ENCODE assay signal across 34 cellular contexts in genomic region chr7:150965273-150965830, GRCh38. TPM values are rescaled to one million over a fixed set of nuclear protein-coding genes. Genes with fewer than 3 reads are reported as not detected.
DNase-seq lines count a peak whose midpoint lies in the region; ATAC-seq and TF ChIP-seq lines count a peak whose summit lies in the region.
"Had no signal": no experiment of that assay in that cellular context is flagged by ENCODE, and none has a peak within 500 bp of the region (broad histone marks: within the 10 kb centered on the region; RNA-seq: fewer than 3 reads in every experiment).

No MANE protein-coding gene starts in this region.

- H3K4me2 ChIP-seq in HCT116 (ENCODE audit: low read length), result peak overlapping the region; percentile 67
- no peak overlapping the region for H3K4me2 ChIP-seq in trophoblast cell (ENCODE audit: low read length)
- H3K4me2 ChIP-seq: hepatocyte had no signal

- no peak overlapping the region for H3K23ac ChIP-seq in trophoblast cell (ENCODE audit: low read length)

- no peak for DNase-seq in HCT116 (ENCODE audit: low read depth, low spot score)
- peak in 3 of 5 donors; percentile 67 to 71 (median 69) for DNase-seq in heart left ventricle
- no peak for DNase-seq in trophoblast cell
- no peak for DNase-seq in activated naive CD8-positive, alpha-beta T cell treated with anti-CD3 and anti-CD28 coated beads, Interleukin-2, amount 50 U/mL, for 24 hours
- DNase-seq in stimulated activated naive B cell treated with anti-CD40 and anti-IgM and Interleukin-4, amounts not matched to agents 10 μg/mL and 1 μg/mL and 100 μg/mL, for 72 hours, result no peak
- no peak for DNase-seq in nucleus accumbens (lab: John Stamatoyannopoulos, UW)
- DNase-seq: activated CD4-positive, alpha-beta memory T cell treated with anti-CD3 and anti-CD28 coated beads, Interleukin-2, amount 10 ng/mL, durations not matched to agents 7 days and 5 days; activated CD8-positive, alpha-beta memory T cell treated with anti-CD3 and anti-CD28 coated beads, Interleukin-2, amount 50 U/mL, for 48 hours; activated naive CD4-positive, alpha-beta T cell treated with Interleukin-2 at 50 U/mL for 16 hours; esophagus squamous epithelium; foreskin keratinocyte; GOT3; kidney glomerular epithelial cell; lower lobe of right lung; NCI-H1417 treated with DMSO at 0.1 percent for 48 hours; NCI-H2081 treated with DMSO at 0.1 percent for 48 hours; NCI-H774 had no signal

- no peak overlapping the region for H2BK120ac ChIP-seq in trophoblast cell (ENCODE audit: insufficient read depth, low read length, poor library complexity)

- no peak overlapping the region for H3K14ac ChIP-seq in trophoblast cell (ENCODE audit: low read length)

- POLR2A ChIA-PET in HCT116 (lab: Charles Lee), result no interaction called here

- H3K36me3 Mint-ChIP-seq in activated naive CD8-positive, alpha-beta T cell treated with anti-CD3 and anti-CD28 coated beads, Interleukin-2, amount 50 U/mL, for 24 hours (ENCODE audit: low read depth), result no peaks in the 10 kb centered on the region
- H3K36me3 Mint-ChIP-seq in stimulated activated naive B cell treated with anti-CD40 and anti-IgM and Interleukin-4, amounts not matched to agents 10 μg/mL and 1 μg/mL and 100 μg/mL, for 72 hours, result no peaks in the 10 kb centered on the region
- H3K36me3 Mint-ChIP-seq: CD8-positive, alpha-beta T cell; natural killer cell treated with Interleukin-12 subunit alpha and Interleukin-12 subunit beta and Interleukin-15 and Interleukin-18, amount 100 ng/mL, for 72 hours; stimulated activated memory B cell treated with anti-CD40 and anti-IgM and Interleukin-4, amounts not matched to agents 10 μg/mL and 1 μg/mL and 100 μg/mL, for 72 hours had no signal

- H3K4me3 ChIP-seq in HCT116 (replicated peaks in 1 of 2; ENCODE audit: low read depth in 1 of 2, low read length in 2 of 2) (no peak overlapping the region), heart left ventricle (peak overlapping the region in 3 of 12 donors; percentile 4 to 12 (median 8)), trophoblast cell (ENCODE audit: low read depth, low read length) (no peak overlapping the region)
- H3K4me3 ChIP-seq: adrenal gland, body of pancreas, dorsolateral prefrontal cortex, esophagus squamous epithelium, hepatocyte, lower lobe of right lung, mucosa of descending colon, SK-N-MC, skin epidermis had no signal

- no peak overlapping the region for H3K4me3 Mint-ChIP-seq in activated naive CD8-positive, alpha-beta T cell treated with anti-CD3 and anti-CD28 coated beads, Interleukin-2, amount 50 U/mL, for 24 hours
- H3K4me3 Mint-ChIP-seq in stimulated activated naive B cell treated with anti-CD40 and anti-IgM and Interleukin-4, amounts not matched to agents 10 μg/mL and 1 μg/mL and 100 μg/mL, for 72 hours, result no peak overlapping the region
- H3K4me3 Mint-ChIP-seq: activated CD4-positive, alpha-beta memory T cell treated with anti-CD3 and anti-CD28 coated beads, Interleukin-2, amount 10 ng/mL, durations not matched to agents 7 days and 5 days; activated T-helper 1 cell treated with anti-CD3 and anti-CD28 coated beads, Interleukin-12 subunit alpha, Interleukin-12 subunit beta, Interleukin-2, Interleukin-4 antibody, amounts not matched to agents 30 ng/mL and 10 ng/mL and 1 ng/mL, durations not matched to agents 14 hours and 24 hours and 36 hours; CD8-positive, alpha-beta T cell; natural killer cell treated with Interleukin-12 subunit alpha and Interleukin-12 subunit beta and Interleukin-15 and Interleukin-18, amount 100 ng/mL, for 72 hours; stimulated activated memory B cell treated with anti-CD40 and anti-IgM and Interleukin-4, amounts not matched to agents 10 μg/mL and 1 μg/mL and 100 μg/mL, for 72 hours had no signal

- ATAC-seq in HCT116 (no peak), heart left ventricle (peak; percentile 9 to 41 (median 20))
- ATAC-seq in activated naive CD8-positive, alpha-beta T cell treated with anti-CD3 and anti-CD28 coated beads, Interleukin-2, amount 50 U/mL, for 24 hours, result no peak
- no peak for ATAC-seq in stimulated activated naive B cell treated with anti-CD40 and anti-IgM and Interleukin-4, amounts not matched to agents 10 μg/mL and 1 μg/mL and 100 μg/mL, for 72 hours (replicated peaks)
- ATAC-seq: CD8-positive, alpha-beta T cell; foreskin keratinocyte; mucosa of descending colon; natural killer cell treated with Interleukin-12 subunit alpha and Interleukin-12 subunit beta and Interleukin-15 and Interleukin-18, amount 100 ng/mL, for 72 hours; stimulated activated memory B cell treated with anti-CD40 and anti-IgM and Interleukin-4, amounts not matched to agents 10 μg/mL and 1 μg/mL and 100 μg/mL, for 72 hours had no signal

- H3K4me1 ChIP-seq in HCT116 (ENCODE audit: control insufficient read depth in 1 of 2, insufficient read depth in 2 of 2, low read length in 2 of 2) (peaks cover 20 to 27% of the 10 kb centered on the region in 2 experiments), heart left ventricle (peaks cover 0 to 96% (median 41%) of the 10 kb centered on the region in 12 donors), trophoblast cell (ENCODE audit: control insufficient read depth in 1 of 2, insufficient read depth in 2 of 2, low read length in 2 of 2) (peaks cover 19 to 25% of the 10 kb centered on the region in 2 experiments)
- H3K4me1 ChIP-seq: foreskin keratinocyte had no signal

- no peak overlapping the region for H3K27ac Mint-ChIP-seq in activated naive CD8-positive, alpha-beta T cell treated with anti-CD3 and anti-CD28 coated beads, Interleukin-2, amount 50 U/mL, for 24 hours
- H3K27ac Mint-ChIP-seq in stimulated activated naive B cell treated with anti-CD40 and anti-IgM and Interleukin-4, amounts not matched to agents 10 μg/mL and 1 μg/mL and 100 μg/mL, for 72 hours, result no peak overlapping the region
- H3K27ac Mint-ChIP-seq: activated CD4-positive, alpha-beta memory T cell treated with anti-CD3 and anti-CD28 coated beads, Interleukin-2, amount 10 ng/mL, durations not matched to agents 7 days and 5 days; activated T-helper 1 cell treated with anti-CD3 and anti-CD28 coated beads, Interleukin-12 subunit alpha, Interleukin-12 subunit beta, Interleukin-2, Interleukin-4 antibody, amounts not matched to agents 30 ng/mL and 10 ng/mL and 1 ng/mL, durations not matched to agents 14 hours and 24 hours and 36 hours; CD8-positive, alpha-beta T cell; natural killer cell treated with Interleukin-12 subunit alpha and Interleukin-12 subunit beta and Interleukin-15 and Interleukin-18, amount 100 ng/mL, for 72 hours; stimulated activated memory B cell treated with anti-CD40 and anti-IgM and Interleukin-4, amounts not matched to agents 10 μg/mL and 1 μg/mL and 100 μg/mL, for 72 hours had no signal

- H2BK5ac ChIP-seq in trophoblast cell (ENCODE audit: low read depth, low read length, poor library complexity), result no peak overlapping the region

- 43 to 59% (median 44%) methylated on average over 16 of the region's 16 CpGs for WGBS in heart left ventricle, 4 donors
- WGBS in trophoblast cell (ENCODE audit: extremely low coverage, insufficient coverage, insufficient read length), result no CpG with 5 or more reads among the region's 16 CpGs

- H4K8ac ChIP-seq in trophoblast cell (ENCODE audit: low read depth, low read length), result no peak overlapping the region

- peak overlapping the region; percentile 34; the same call in 1 of the 2 replicates for H3K27ac ChIP-seq in HCT116 (ENCODE audit: low read depth, low read length)
- H3K27ac ChIP-seq in VCaP, result peak overlapping the region; percentile 80
- H3K27ac ChIP-seq in heart left ventricle, result peak overlapping the region; percentile 51 to 96 (median 88)
- no peak overlapping the region for H3K27ac ChIP-seq in trophoblast cell (ENCODE audit: low read depth, low read length)
- H3K27ac ChIP-seq: body of pancreas, foreskin keratinocyte, hepatocyte, lower lobe of right lung, SK-N-MC, skin epidermis had no signal

- H2AFZ ChIP-seq in HCT116 (ENCODE audit: low read depth, low read length, poor library complexity, severe bottlenecking) (no peak overlapping the region), trophoblast cell (ENCODE audit: insufficient read depth, low read length, poor library complexity) (no peak overlapping the region)
- H2AFZ ChIP-seq: hepatocyte had no signal

- no peaks in the 10 kb centered on the region for H3K9me3 Mint-ChIP-seq in activated naive CD8-positive, alpha-beta T cell treated with anti-CD3 and anti-CD28 coated beads, Interleukin-2, amount 50 U/mL, for 24 hours
- H3K9me3 Mint-ChIP-seq in stimulated activated naive B cell treated with anti-CD40 and anti-IgM and Interleukin-4, amounts not matched to agents 10 μg/mL and 1 μg/mL and 100 μg/mL, for 72 hours, result no peaks in the 10 kb centered on the region
- H3K9me3 Mint-ChIP-seq: activated CD4-positive, alpha-beta memory T cell treated with anti-CD3 and anti-CD28 coated beads, Interleukin-2, amount 10 ng/mL, durations not matched to agents 7 days and 5 days; activated T-helper 1 cell treated with anti-CD3 and anti-CD28 coated beads, Interleukin-12 subunit alpha, Interleukin-12 subunit beta, Interleukin-2, Interleukin-4 antibody, amounts not matched to agents 30 ng/mL and 10 ng/mL and 1 ng/mL, durations not matched to agents 14 hours and 24 hours and 36 hours; CD8-positive, alpha-beta T cell; natural killer cell treated with Interleukin-12 subunit alpha and Interleukin-12 subunit beta and Interleukin-15 and Interleukin-18, amount 100 ng/mL, for 72 hours; stimulated activated memory B cell treated with anti-CD40 and anti-IgM and Interleukin-4, amounts not matched to agents 10 μg/mL and 1 μg/mL and 100 μg/mL, for 72 hours had no signal

- no peak overlapping the region for H3K18ac ChIP-seq in trophoblast cell (ENCODE audit: low read length)

- H3K79me1 ChIP-seq in trophoblast cell (ENCODE audit: low read length), result peaks cover 8% of the 10 kb centered on the region

- no TSS peak for BruUV-seq in HCT116 (replicated peaks; lab: Mats Ljungman, UMichigan)

- no peak overlapping the region for H3K4ac ChIP-seq in trophoblast cell (ENCODE audit: low read depth, low read length)

- H4K20me1 ChIP-seq in HCT116 (ENCODE audit: insufficient read depth), result no peaks in the 10 kb centered on the region

- TF ChIP-seq CTCF in HCT116 (IDR thresholded peaks at IDR 0.05 in 2 of 3, conservative IDR thresholded peaks at IDR 0.05 in 1 of 3; ENCODE audit: borderline replicate concordance in 1 of 3, insufficient read depth in 1 of 3, low read depth in 2 of 3, low read length in 2 of 3), result no peak
- no peak for TF ChIP-seq CTCF in VCaP (conservative IDR thresholded peaks at IDR 0.05)
- TF ChIP-seq CTCF in heart left ventricle (IDR thresholded peaks at IDR 0.05), result no peak

- no peak overlapping the region for H2BK12ac ChIP-seq in trophoblast cell (ENCODE audit: low read length)

- H4K91ac ChIP-seq in trophoblast cell (ENCODE audit: low read depth, low read length), result peak overlapping the region; percentile 2

- CTCF ChIA-PET in HCT116 (lab: Charles Lee), result interaction anchor here (0.6 to 3.3 kb wide), 10 partner anchors 9 to 150 kb away, joined by 3 to 25 read pairs (median 3); no protein-coding TSS in a partner anchor

- no peaks in the 10 kb centered on the region for H3K79me2 ChIP-seq in HCT116 (ENCODE audit: insufficient read depth, low read length)
- H3K79me2 ChIP-seq in trophoblast cell (ENCODE audit: control insufficient read depth, insufficient read depth, low read length, poor library complexity), result no peaks in the 10 kb centered on the region
- H3K79me2 ChIP-seq: hepatocyte had no signal

- intact Hi-C loops in HCT116 (cut with micrococcal nuclease) (no loop called here), heart left ventricle (cut with DNase I) (loop anchor here in 2 of 10 donors (2.0 kb wide), 2 partner anchors 13 to 23 kb away; partner anchors contain the start of gene KCNH2 (in 1 of the 2))

- H3K9ac ChIP-seq in HCT116 (ENCODE audit: low read length), result peak overlapping the region; percentile 10; the same call in 1 of the 2 replicates
- no peak overlapping the region for H3K9ac ChIP-seq in trophoblast cell (ENCODE audit: low read length)

- no peaks in the 10 kb centered on the region for H3K9me3 ChIP-seq in HCT116 (ENCODE audit: control insufficient read depth in 1 of 2, insufficient read depth in 1 of 2, low read depth in 1 of 2, low read length in 2 of 2)
- no peaks in the 10 kb centered on the region for H3K9me3 ChIP-seq in heart left ventricle
- no peaks in the 10 kb centered on the region for H3K9me3 ChIP-seq in trophoblast cell (ENCODE audit: insufficient read depth, low read depth, low read length)
- H3K9me3 ChIP-seq: adrenal gland, body of pancreas, esophagus squamous epithelium, lower lobe of right lung, mucosa of descending colon had no signal

- no peaks in the 10 kb centered on the region for H3K27me3 ChIP-seq in HCT116 (ENCODE audit: insufficient read depth, low read length)
- H3K27me3 ChIP-seq in heart left ventricle, result peaks cover 0 to 26% (median 0%) of the 10 kb centered on the region in 9 donors
- H3K27me3 ChIP-seq in trophoblast cell (ENCODE audit: insufficient read depth, low read length), result no peaks in the 10 kb centered on the region
- H3K27me3 ChIP-seq: adrenal gland, body of pancreas, dorsolateral prefrontal cortex had no signal

- TF ChIP-seq RAD21 in HCT116 (IDR thresholded peaks at IDR 0.05; ENCODE audit: low read depth), result no peak

- TF ChIP-seq POLR2A in HCT116 (IDR thresholded peaks at IDR 0.05; ENCODE audit: borderline replicate concordance, extremely low read depth, insufficient read depth, insufficient read length) (no peak), heart left ventricle (IDR thresholded peaks at IDR 0.05) (no peak)

- H4K12ac ChIP-seq in trophoblast cell (ENCODE audit: low read depth, low read length), result no peak overlapping the region

- H3K27me3 Mint-ChIP-seq in activated naive CD8-positive, alpha-beta T cell treated with anti-CD3 and anti-CD28 coated beads, Interleukin-2, amount 50 U/mL, for 24 hours, result peaks cover 10% of the 10 kb centered on the region
- H3K27me3 Mint-ChIP-seq in stimulated activated naive B cell treated with anti-CD40 and anti-IgM and Interleukin-4, amounts not matched to agents 10 μg/mL and 1 μg/mL and 100 μg/mL, for 72 hours, result peaks cover 36 to 78% of the 10 kb centered on the region in 2 donors

- RAD21 ChIA-PET in HCT116 (lab: Charles Lee; ENCODE audit: low non-redundant PET in 1 of 2, low total read pairs in 2 of 2, uncharacterized antibody in 2 of 2, unreplicated experiment in 2 of 2), result interaction anchor here in 1 of 2 experiments (1.2 to 1.4 kb wide), 2 partner anchors 43 to 63 kb away, joined by 3 to 4 read pairs; partner anchors contain the start of gene ABCB8

- H3K36me3 ChIP-seq in HCT116 (ENCODE audit: control insufficient read depth in 1 of 2, insufficient read depth in 2 of 2, low read length in 2 of 2) (no peaks in the 10 kb centered on the region), heart left ventricle (no peaks in the 10 kb centered on the region), trophoblast cell (ENCODE audit: control insufficient read depth in 1 of 2, insufficient read depth in 2 of 2, low read length in 2 of 2) (no peaks in the 10 kb centered on the region)
- H3K36me3 ChIP-seq: adrenal gland, esophagus squamous epithelium, lower lobe of right lung had no signal

- H3K4me1 Mint-ChIP-seq in activated naive CD8-positive, alpha-beta T cell treated with anti-CD3 and anti-CD28 coated beads, Interleukin-2, amount 50 U/mL, for 24 hours, result no peaks in the 10 kb centered on the region
- peaks cover 7 to 11% of the 10 kb centered on the region in 2 donors for H3K4me1 Mint-ChIP-seq in stimulated activated naive B cell treated with anti-CD40 and anti-IgM and Interleukin-4, amounts not matched to agents 10 μg/mL and 1 μg/mL and 100 μg/mL, for 72 hours

- no peaks in the 10 kb centered on the region for H3K9me2 ChIP-seq in HCT116 (ENCODE audit: insufficient read depth)

- no peak overlapping the region for H2AK5ac ChIP-seq in trophoblast cell (ENCODE audit: low read length)

RNA-seq across cellular contexts. Expression of gene KCNH2, which starts 12.8 kb away (rescaled TPM):
- total RNA-seq in HCT116 (2021; ENCODE audit: unreplicated experiment), result 9.7 TPM
- 8.4 and 10.4 TPM in 2 replicates for polyA plus RNA-seq in HCT116 (2012)
- 100 to 1,000 TPM in 5 of 9 donors, 10 to 100 TPM in 4; 58.1 to 185 (median 104) TPM for total RNA-seq in heart left ventricle
- polyA plus RNA-seq in heart left ventricle, result 100 to 1,000 TPM in 1 of 2 donors, 10 to 100 TPM in 1; 59.8 to 154 TPM
- polyA plus RNA-seq in trophoblast cell (2013), result 1.4 and 1.5 TPM in 2 replicates
- total RNA-seq: foreskin keratinocyte, osteocyte had no signal
- polyA plus RNA-seq: foreskin keratinocyte had no signal

RNA-seq across cellular contexts. Expression of gene NOS3, which starts 25.5 kb away (rescaled TPM):
- total RNA-seq in HCT116 (2021; ENCODE audit: unreplicated experiment) (35.8 TPM), heart left ventricle (10 to 100 TPM in 7 of 9 donors, 1 to 10 TPM in 2; 9.4 to 49.4 (median 17.3) TPM)
- 42.7 and 44.0 TPM in 2 replicates for polyA plus RNA-seq in HCT116 (2012)
- 10 to 100 TPM in 1 of 2 donors, 1 to 10 TPM in 1; 8.9 to 20.5 TPM for polyA plus RNA-seq in heart left ventricle
- 3.1 and 3.4 TPM in 2 replicates for polyA plus RNA-seq in trophoblast cell (2013)
- total RNA-seq: chondrocyte, M059J had no signal

RNA-seq across cellular contexts. Expression of gene ATG9B, which starts 58.9 kb away (rescaled TPM):
- total RNA-seq in HCT116 (2021; ENCODE audit: unreplicated experiment), result 2.1 TPM
- 5.8 and 6.9 TPM in 2 replicates for polyA plus RNA-seq in HCT116 (2012)
- total RNA-seq in heart left ventricle, result 1 to 10 TPM in 1 of 9 donors, under 1 TPM in 1, not detected in 7; 0.07 to 1.0 TPM
- polyA plus RNA-seq in heart left ventricle, result under 1 TPM; 0.26 to 0.38 TPM
- polyA plus RNA-seq in trophoblast cell (2013), result 27.9 and 32.3 TPM in 2 replicates
- total RNA-seq: body of pancreas, Daoy, M059J, urinary bladder had no signal

Comparison
In these comparisons a context has a peak if more than half of its experiments do, and no peak if none do; other contexts are left out.
1. ATAC-seq: peak in heart left ventricle (4 of 4); none in HCT116 (single experiment), activated naive CD8-positive, alpha-beta T cell treated with anti-CD3 and anti-CD28 coated beads, Interleukin-2, amount 50 U/mL, for 24 hours (single experiment) and stimulated activated naive B cell treated with anti-CD40 and anti-IgM and Interleukin-4, amounts not matched to agents 10 μg/mL and 1 μg/mL and 100 μg/mL, for 72 hours (0 of 2).
2. DNase-seq: peak in heart left ventricle (3 of 5); none in HCT116 (single experiment), trophoblast cell (0 of 2), activated naive CD8-positive, alpha-beta T cell treated with anti-CD3 and anti-CD28 coated beads, Interleukin-2, amount 50 U/mL, for 24 hours (single experiment), stimulated activated naive B cell treated with anti-CD40 and anti-IgM and Interleukin-4, amounts not matched to agents 10 μg/mL and 1 μg/mL and 100 μg/mL, for 72 hours (single experiment) and nucleus accumbens (0 of 56).